In genomic region chr6:32895006-32895345, GRCh38 we compare ENCODE assay signal across 8 cellular contexts. TPM values are rescaled to one million over a fixed set of nuclear protein-coding genes. Genes with fewer than 3 reads are reported as not detected.
DNase-seq lines count a peak whose midpoint lies in the region; ATAC-seq, FAIRE-seq and TF ChIP-seq lines count a peak whose summit lies in the region.

No MANE protein-coding gene starts in this region.

- peaks cover 21% of the 10 kb centered on the region for H3K79me1 ChIP-seq in mesenchymal stem cell (replicated peaks; ENCODE audit: low read length, poor library complexity, severe bottlenecking)

- no peaks in the 10 kb centered on the region for H3K36me3 ChIP-seq in GM06990 (ENCODE audit: control insufficient read depth, insufficient read depth, low read length)
- H3K36me3 ChIP-seq in bronchial epithelial cell (ENCODE audit: control insufficient read depth, insufficient read depth, low read length) = no peaks in the 10 kb centered on the region
- H3K36me3 ChIP-seq in mesenchymal stem cell (ENCODE audit: control insufficient read depth in 1 of 2, insufficient read depth in 2 of 2, low read depth in 1 of 2, low read length in 2 of 2) = no peaks in the 10 kb centered on the region

- H3K4ac ChIP-seq in mesenchymal stem cell (ENCODE audit: low read depth in 1 of 2, low read length in 2 of 2) = no peak overlapping the region

- no peak overlapping the region for H2BK12ac ChIP-seq in mesenchymal stem cell (ENCODE audit: low read length in 2 of 2)

- no peak overlapping the region for H3K14ac ChIP-seq in mesenchymal stem cell (ENCODE audit: low read length in 2 of 2)

- no peaks in the 10 kb centered on the region for H3K9me3 ChIP-seq in mesenchymal stem cell (ENCODE audit: control insufficient read depth, low read length)

- peak overlapping the region; percentile 73 for H3K9ac ChIP-seq in mesenchymal stem cell (ENCODE audit: low read length)

- peak overlapping the region; percentile 84 for H2AFZ ChIP-seq in mesenchymal stem cell (ENCODE audit: low read depth, low read length)

- H3K27me3 ChIP-seq in GM06990 (replicated peaks; ENCODE audit: control insufficient read depth, insufficient read depth, low read length) (no peaks in the 10 kb centered on the region), bronchial epithelial cell (ENCODE audit: control insufficient read depth, insufficient read depth, low read length) (no peaks in the 10 kb centered on the region), mesenchymal stem cell (ENCODE audit: control insufficient read depth in 1 of 2, insufficient read depth in 1 of 2, low read length in 2 of 2) (no peaks in the 10 kb centered on the region)

- no peak overlapping the region for H3K23ac ChIP-seq in mesenchymal stem cell (ENCODE audit: low read length in 2 of 2)

- peak overlapping the region; percentile 45 for H3K27ac ChIP-seq in mesenchymal stem cell (ENCODE audit: low read length, poor library complexity, severe bottlenecking)

- H3K4me3 ChIP-seq in GM06990 (replicated peaks; ENCODE audit: low read depth, low read length) = peak overlapping the region; percentile 86
- H3K4me3 ChIP-seq in bronchial epithelial cell (ENCODE audit: low read depth, low read length) = peak overlapping the region; percentile 86
- H3K4me3 ChIP-seq in mesenchymal stem cell (ENCODE audit: insufficient read depth in 1 of 2, low read depth in 1 of 2, low read length in 2 of 2) = peak overlapping the region; percentile 75 to 96

- H3K4me1 ChIP-seq in mesenchymal stem cell (ENCODE audit: control insufficient read depth, insufficient read depth, low read depth, low read length) = peaks cover 10% of the 10 kb centered on the region

- no peak overlapping the region for H4K8ac ChIP-seq in mesenchymal stem cell (ENCODE audit: low read length)

- peak overlapping the region; percentile 72 for H3K4me2 ChIP-seq in mesenchymal stem cell (ENCODE audit: low read length, poor library complexity, severe bottlenecking)

- no peak overlapping the region for H2BK5ac ChIP-seq in mesenchymal stem cell (ENCODE audit: low read depth, low read length, poor library complexity, severe bottlenecking)

- H3K18ac ChIP-seq in mesenchymal stem cell (ENCODE audit: low read depth in 1 of 2, low read length in 2 of 2) = no peak overlapping the region

- no peak overlapping the region for H2BK120ac ChIP-seq in mesenchymal stem cell (ENCODE audit: low read depth, low read length)

- no peak overlapping the region for H2BK15ac ChIP-seq in mesenchymal stem cell (ENCODE audit: low read depth, poor library complexity, severe bottlenecking)

- H2AK5ac ChIP-seq in mesenchymal stem cell (ENCODE audit: low read length, severe bottlenecking) = no peak overlapping the region

- WGBS in mesenchymal stem cell = under 1% methylated on average over 8 of the region's 8 CpGs

- no peak overlapping the region for H4K91ac ChIP-seq in mesenchymal stem cell (ENCODE audit: low read length)

- FAIRE-seq in bronchial epithelial cell (lab: Jason Lieb, UNC) = no peak

- no peak for TF ChIP-seq CTCF in GM06990 (IDR thresholded peaks at IDR 0.05; ENCODE audit: insufficient read depth, low read length, poor library complexity, severe bottlenecking)
- TF ChIP-seq CTCF in bronchial epithelial cell (IDR thresholded peaks at IDR 0.05; ENCODE audit: insufficient read depth, low read length, severe bottlenecking) = no peak

- peak; percentile 27 for ATAC-seq in HG03196 (IDR thresholded peaks at IDR 0.05; ENCODE audit: unreplicated experiment)

- DNase-seq in GM06990 (ENCODE audit: extremely low read depth, insufficient read length) (no peak), bronchial epithelial cell (ENCODE audit: low read depth) (no peak), mesenchymal stem cell (no peak), SKM-1 treated with dmso at 0.1 percent for 144 hours (lab: John Stamatoyannopoulos, UW; ENCODE audit: unreplicated experiment) (no peak), kidney glomerular epithelial cell (lab: John Stamatoyannopoulos, UW) (no peak), NCI-H2081 treated with DMSO at 0.1 percent for 48 hours (lab: John Stamatoyannopoulos, UW) (no peak), NCI-H526 treated with DMSO at 0.1 percent for 48 hours (lab: John Stamatoyannopoulos, UW) (no peak)

RNA-seq across cellular contexts. Expression of gene PSMB9, which starts 41.0 kb away (rescaled TPM):
- 0.53 and 1.2 TPM in 2 replicates for total RNA-seq in bronchial epithelial cell
- polyA plus RNA-seq in mesenchymal stem cell (2013, experiment 1 of 2) = 22.5 TPM
- 23.3 TPM for polyA plus RNA-seq in mesenchymal stem cell (2013, experiment 2 of 2)

RNA-seq across cellular contexts. Expression of gene TAP1, which starts 41.5 kb away (rescaled TPM):
- total RNA-seq in bronchial epithelial cell = 27.7 and 28.2 TPM in 2 replicates
- polyA plus RNA-seq in mesenchymal stem cell (2013, experiment 1 of 2) = 27.8 TPM
- 29.5 TPM for polyA plus RNA-seq in mesenchymal stem cell (2013, experiment 2 of 2)

RNA-seq across cellular contexts. Expression of gene HLA-DMB, which starts 45.9 kb away (rescaled TPM):
- total RNA-seq in bronchial epithelial cell = 0.26 and 0.38 TPM in 2 replicates
- 1.5 TPM for polyA plus RNA-seq in mesenchymal stem cell (2013, experiment 1 of 2)
- 1.7 TPM for polyA plus RNA-seq in mesenchymal stem cell (2013, experiment 2 of 2)

RNA-seq across cellular contexts. Expression of gene PSMB8, which starts 51.1 kb away (rescaled TPM):
- 19.5 and 22.9 TPM in 2 replicates for total RNA-seq in bronchial epithelial cell
- polyA plus RNA-seq in mesenchymal stem cell (2013, experiment 1 of 2) = 73.2 TPM
- 77.8 TPM for polyA plus RNA-seq in mesenchymal stem cell (2013, experiment 2 of 2)

RNA-seq across cellular contexts. Expression of gene TAP2, which starts 56.4 kb away (rescaled TPM):
- total RNA-seq in bronchial epithelial cell = 25.0 and 43.1 TPM in 2 replicates
- 23.7 TPM for polyA plus RNA-seq in mesenchymal stem cell (2013, experiment 1 of 2)
- 23.3 TPM for polyA plus RNA-seq in mesenchymal stem cell (2013, experiment 2 of 2)
